Comparison of ENCODE assay signal across 25 cellular contexts in the genomic region with DNA sequence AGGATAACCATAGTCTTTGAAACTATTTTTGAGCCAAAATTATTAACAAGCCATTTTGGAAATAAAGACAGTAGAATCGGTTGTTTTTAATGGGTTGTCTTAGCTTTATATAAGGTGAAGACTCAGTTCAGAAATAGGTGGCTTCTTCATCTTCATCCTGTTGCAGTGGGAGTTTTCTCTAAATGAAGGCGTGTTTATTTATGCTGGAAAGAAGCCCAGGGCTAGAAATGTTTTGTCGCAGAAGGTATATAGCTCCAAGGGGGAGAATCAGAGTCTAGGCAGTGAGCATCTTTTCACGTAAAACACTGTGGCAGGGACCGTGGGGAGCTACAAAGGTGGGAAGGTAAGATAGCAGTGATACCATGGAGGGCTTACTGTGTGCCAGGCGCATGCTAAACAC.
"Had no signal": no experiment of that assay in that cellular context is flagged by ENCODE, and none has a peak within 500 bp of the region (broad histone marks: within the 10 kb centered on the region; RNA-seq: fewer than 3 reads in every experiment).

No MANE protein-coding gene starts in this region.

- H3K27ac ChIP-seq: gastroesophageal sphincter, testis, uterus had no signal

- H3K36me3 ChIP-seq: uterus had no signal

- ATAC-seq: activated CD4-positive, alpha-beta T cell treated with anti-CD3 and anti-CD28 coated beads for 36 hours; gastroesophageal sphincter; naive thymus-derived CD8-positive, alpha-beta T cell; sciatic nerve; T-helper 17 cell had no signal

- H3K27me3 ChIP-seq: gastroesophageal sphincter, testis, uterus had no signal

- DNase-seq: activated B cell treated with CpG ODN at 0.5 μM for 24 hours; activated CD4-positive, alpha-beta T cell treated with anti-CD3 and anti-CD28 coated beads for 36 hours; activated CD4-positive, alpha-beta T cell treated with anti-CD3 and anti-CD28 coated beads, Interleukin-2, amount 50 U/mL, for 4 hours; activated CD8-positive, alpha-beta memory T cell treated with anti-CD3 and anti-CD28 coated beads for 24 hours; activated CD8-positive, alpha-beta memory T cell treated with anti-CD3 and anti-CD28 coated beads, Interleukin-2, amount 50 U/mL, for 4 hours; activated effector memory CD4-positive, alpha-beta T cell treated with Interleukin-2 at 50 U/mL for 16 hours; activated naive CD4-positive, alpha-beta T cell treated with anti-CD3 and anti-CD28 coated beads for 36 hours; activated T-cell treated with anti-CD3 and anti-CD28 coated beads, Interleukin-2, amount 50 U/mL, for 48 hours; amygdala; cerebellar nuclear complex; cortex of kidney; head of caudate nucleus; islet precursor cell; naive thymus-derived CD8-positive, alpha-beta T cell; small intestine; stimulated activated CD8-positive, alpha-beta memory T cell treated with anti-CD3 and anti-CD28 coated beads, Interleukin-4, amount 100 ng/mL, for 48 hours; stimulated activated naive CD4-positive, alpha-beta T cell; SW 1271; T-helper 17 cell; testis; trophoblast cell; uterus had no signal

- H3K4me3 ChIP-seq: gastroesophageal sphincter, lung, testis, uterus had no signal
